In genomic region chr2:168478206-168478605, GRCh38 we compare ENCODE assay signal across 16 cellular contexts. TPM values are rescaled to one million over a fixed set of nuclear protein-coding genes. Genes with fewer than 3 reads are reported as not detected.
A peak's percentile ranks its signal among the peaks of the same experiment; 100 is the strongest.
DNase-seq lines count a peak whose midpoint lies in the region; ATAC-seq and TF ChIP-seq lines count a peak whose summit lies in the region.
"Had no signal": no experiment of that assay in that cellular context is flagged by ENCODE, and none has a peak within 500 bp of the region (broad histone marks: within the 10 kb centered on the region; RNA-seq: fewer than 3 reads in every experiment).

No MANE protein-coding gene starts in this region.

- H2BK120ac ChIP-seq in mesendoderm (ENCODE audit: low read depth, low read length) = peak overlapping the region; percentile 6

- intact Hi-C loops in heart left ventricle (cut with DNase I) = no loop called here
- intact Hi-C loops in cardiac septum (cut with DNase I) = no loop called here

- H3K27ac ChIP-seq in heart left ventricle (no peak overlapping the region), endodermal cell (ENCODE audit: low read depth, low read length) (no peak overlapping the region), mesendoderm (ENCODE audit: low read depth, low read length) (no peak overlapping the region)

- no peak overlapping the region for H3K56ac ChIP-seq in mesendoderm (ENCODE audit: low read length)

- no peaks in the 10 kb centered on the region for H3K9me3 Mint-ChIP-seq in endodermal cell
- peaks cover 4% of the 10 kb centered on the region for H3K9me3 Mint-ChIP-seq in glutamatergic neuron (ENCODE audit: unreplicated experiment)
- H3K9me3 Mint-ChIP-seq: CD4-positive, CD25-positive, alpha-beta regulatory T cell had no signal

- WGBS in heart left ventricle, 4 donors = 77 to 95% (median 87%) methylated on average over 1 of the region's 1 CpG
- WGBS in endodermal cell (ENCODE audit: insufficient coverage in 1 of 2, insufficient read length in 1 of 2), 2 experiments = 94 to 100% methylated on average over 1 of the region's 1 CpG
- WGBS in mesendoderm (ENCODE audit: extremely low coverage, insufficient coverage, low lambda C conversion rate) = no CpG with 5 or more reads among the region's 1 CpG

- peak overlapping the region; percentile 68 for H3K18ac ChIP-seq in mesendoderm (ENCODE audit: low read length)

- DNase-seq in heart left ventricle = no peak
- DNase-seq in cardiac septum (ENCODE audit: low spot score) = no peak
- DNase-seq in endodermal cell = peak; percentile 73
- peak; percentile 81 for DNase-seq in mesendoderm
- DNase-seq in glutamatergic neuron = no peak
- DNase-seq in NK-92 (lab: John Stamatoyannopoulos, UW; ENCODE audit: unreplicated experiment) = no peak
- DNase-seq: AML-193; CD4-positive, CD25-positive, alpha-beta regulatory T cell; DND-41; GDM1; KG1; NCI-H1092; NCI-H1694; NCI-H2171 treated with DMSO at 0.1 percent for 48 hours; NCI-H510A had no signal

- H2BK5ac ChIP-seq in mesendoderm (ENCODE audit: low read length) = no peak overlapping the region

- H2AK5ac ChIP-seq in mesendoderm (ENCODE audit: low read length) = no peak overlapping the region

- no peaks in the 10 kb centered on the region for H3K27me3 Mint-ChIP-seq in endodermal cell (ENCODE audit: insufficient read depth)
- peaks cover 2% of the 10 kb centered on the region for H3K27me3 Mint-ChIP-seq in glutamatergic neuron (ENCODE audit: unreplicated experiment)

- H3K36me3 ChIP-seq in heart left ventricle (no peaks in the 10 kb centered on the region), endodermal cell (ENCODE audit: control insufficient read depth, insufficient read depth, low read length) (no peaks in the 10 kb centered on the region), mesendoderm (ENCODE audit: control insufficient read depth, insufficient read depth, low read length) (no peaks in the 10 kb centered on the region)

- H3K4me1 ChIP-seq in heart left ventricle (peaks cover 0 to 44% (median 5%) of the 10 kb centered on the region in 12 donors), endodermal cell (ENCODE audit: control insufficient read depth, insufficient read depth, low read length) (peaks cover 4% of the 10 kb centered on the region), mesendoderm (ENCODE audit: control insufficient read depth, low read depth, low read length) (peaks cover 1% of the 10 kb centered on the region)

- H3K79me1 ChIP-seq in mesendoderm (ENCODE audit: low read length) = peaks cover 8% of the 10 kb centered on the region

- no peak overlapping the region for H3K23ac ChIP-seq in mesendoderm (ENCODE audit: low read length)

- H3K4me3 ChIP-seq in heart left ventricle (no peak overlapping the region), endodermal cell (ENCODE audit: low read length) (peak overlapping the region; percentile 27), mesendoderm (ENCODE audit: low read length) (no peak overlapping the region)

- TF ChIP-seq CTCF in heart left ventricle (IDR thresholded peaks at IDR 0.05) (no peak), endodermal cell (conservative IDR thresholded peaks at IDR 0.05) (no peak), glutamatergic neuron (IDR thresholded peaks at IDR 0.05; ENCODE audit: partially characterized antibody, unreplicated experiment) (no peak)

- H3K36me3 Mint-ChIP-seq in endodermal cell (ENCODE audit: low read depth) = no peaks in the 10 kb centered on the region
- H3K36me3 Mint-ChIP-seq in glutamatergic neuron (ENCODE audit: unreplicated experiment) = no peaks in the 10 kb centered on the region

- no peak overlapping the region for H2BK15ac ChIP-seq in mesendoderm (replicated peaks; ENCODE audit: low read depth)

- H3K27me3 ChIP-seq in heart left ventricle (no peaks in the 10 kb centered on the region), endodermal cell (ENCODE audit: control insufficient read depth, insufficient read depth, low read length, poor library complexity, severe bottlenecking) (no peaks in the 10 kb centered on the region), mesendoderm (ENCODE audit: insufficient read depth, low read length, poor library complexity) (no peaks in the 10 kb centered on the region)

- peaks cover 19% of the 10 kb centered on the region for H3K79me2 ChIP-seq in mesendoderm (ENCODE audit: control insufficient read depth, insufficient read depth, low read length)

- H3K4ac ChIP-seq in mesendoderm (ENCODE audit: low read depth, low read length) = no peak overlapping the region

- TF ChIP-seq POLR2A in heart left ventricle (IDR thresholded peaks at IDR 0.05) = no peak

- H3K9me3 ChIP-seq in heart left ventricle (no peaks in the 10 kb centered on the region), endodermal cell (ENCODE audit: control insufficient read depth, low read length) (no peaks in the 10 kb centered on the region)

- ATAC-seq in heart left ventricle (peak in 3 of 4 donors; percentile 30 to 49 (median 40)), GM18867 (IDR thresholded peaks at IDR 0.05; ENCODE audit: unreplicated experiment) (no peak)

- no peak overlapping the region for H3K27ac Mint-ChIP-seq in endodermal cell
- no peak overlapping the region for H3K27ac Mint-ChIP-seq in glutamatergic neuron (ENCODE audit: unreplicated experiment)

- no peak overlapping the region for H3K4me3 Mint-ChIP-seq in endodermal cell
- no peak overlapping the region for H3K4me3 Mint-ChIP-seq in glutamatergic neuron (ENCODE audit: unreplicated experiment)
- H3K4me3 Mint-ChIP-seq: CD4-positive, CD25-positive, alpha-beta regulatory T cell had no signal

- H3K4me2 ChIP-seq in mesendoderm (ENCODE audit: low read length) = no peak overlapping the region

- no peak overlapping the region for H4K8ac ChIP-seq in mesendoderm (ENCODE audit: low read depth, low read length)

- H4K5ac ChIP-seq in mesendoderm (ENCODE audit: low read length) = no peak overlapping the region

- no peak overlapping the region for H3K9ac ChIP-seq in endodermal cell (ENCODE audit: extremely low read depth, low read length, poor library complexity, severe bottlenecking)
- H3K9ac ChIP-seq in mesendoderm (ENCODE audit: low read length) = no peak overlapping the region

- H3K4me1 Mint-ChIP-seq in endodermal cell (peaks cover 29% of the 10 kb centered on the region), glutamatergic neuron (ENCODE audit: low read depth, unreplicated experiment) (peaks cover 37% of the 10 kb centered on the region)

RNA-seq across cellular contexts. Expression of gene CERS6, which starts 22.1 kb away (rescaled TPM):
- total RNA-seq in heart left ventricle (10 to 100 TPM; 48.1 to 78.0 (median 67.1) TPM), cardiac septum (58.6 TPM), endodermal cell (10 to 100 TPM; 41.3 to 52.0 TPM), glutamatergic neuron (ENCODE audit: unreplicated experiment) (143 TPM)
- polyA plus RNA-seq in heart left ventricle = 10 to 100 TPM; 22.1 to 49.3 TPM
- polyA plus RNA-seq in endodermal cell (2013, experiment 1 of 2) = 31.7 TPM
- polyA plus RNA-seq in endodermal cell (2013, experiment 2 of 2) = 31.6 TPM
- polyA plus RNA-seq in mesendoderm (2013, experiment 1 of 2) = 19.8 TPM
- polyA plus RNA-seq in mesendoderm (2013, experiment 2 of 2) = 19.5 TPM

Comparison
In these comparisons a context has a peak if more than half of its experiments do, and no peak if none do; other contexts are left out.
1. DNase-seq: peak in endodermal cell (single experiment) and mesendoderm (single experiment); none in heart left ventricle (0 of 5), cardiac septum (single experiment), glutamatergic neuron (single experiment) and NK-92 (single experiment).